In genomic region chr6:132813173-132813856, GRCh38 we compare ENCODE assay signal across 1 cellular context.
TF ChIP-seq lines count a peak whose summit lies in the region.

No MANE protein-coding gene starts in this region.

TF ChIP-seq in HEK293, 187 proteins besides CTCF, POLR2A, EP300 and RAD21 (continued from another document):
- TF ChIP-seq ZBTB11 (tag by site-specific recombination; conservative IDR thresholded peaks at IDR 0.05; ENCODE audit: low read depth) (0 out of 2 replicates have a peak, but pooled peaks have one; percentile 4), ZNF362 (tag by site-specific recombination; IDR thresholded peaks at IDR 0.05) (peak; percentile 51; the same call in 1 of the 2 replicates), PRDM10 (tag by site-specific recombination; IDR thresholded peaks at IDR 0.05) (no peak), ZNF10 (tag by site-specific recombination; IDR thresholded peaks at IDR 0.05) (no peak; the same call in 1 of the 2 replicates), HIC1 (tag by site-specific recombination; IDR thresholded peaks at IDR 0.05) (peak; percentile 66; the same call in 1 of the 2 replicates), ZNF530 (tag by site-specific recombination; IDR thresholded peaks at IDR 0.05; ENCODE audit: low read depth) (0 out of 2 replicates have a peak, but pooled peaks have one; percentile 61), ZNF792 (tag by site-specific recombination; IDR thresholded peaks at IDR 0.05) (peak; percentile 96), ZNF670 (tag by site-specific recombination; IDR thresholded peaks at IDR 0.05; ENCODE audit: low read depth) (no peak), INSM2 (tag by site-specific recombination; IDR thresholded peaks at IDR 0.05) (no peak), ZNF660 (tag by site-specific recombination; IDR thresholded peaks at IDR 0.05) (0 out of 2 replicates have a peak, but pooled peaks have one; percentile 9), MZF1 (tag by site-specific recombination; IDR thresholded peaks at IDR 0.05; ENCODE audit: borderline replicate concordance) (peak; percentile 95), ZNF335 (tag by site-specific recombination; conservative IDR thresholded peaks at IDR 0.05) (0 out of 2 replicates have a peak, but pooled peaks have one; percentile 9), KLF10 (tag by site-specific recombination; IDR thresholded peaks at IDR 0.05) (no peak), ZBTB20 (tag by site-specific recombination; IDR thresholded peaks at IDR 0.05) (peak; percentile 73), REST (tag by site-specific recombination; IDR thresholded peaks at IDR 0.05) (no peak), KLF1 (tag by site-specific recombination; IDR thresholded peaks at IDR 0.05) (no peak), ZSCAN18 (tag by site-specific recombination; IDR thresholded peaks at IDR 0.05) (no peak), ZSCAN30 (tag by site-specific recombination; IDR thresholded peaks at IDR 0.05) (0 out of 2 replicates have a peak, but pooled peaks have one; percentile 17), ZNF169 (tag by site-specific recombination; IDR thresholded peaks at IDR 0.05) (no peak), ZFHX2 (tag by site-specific recombination; conservative IDR thresholded peaks at IDR 0.05) (peak; percentile 45; the same call in 1 of the 2 replicates), ZNF2 (tag by site-specific recombination; IDR thresholded peaks at IDR 0.05) (no peak)
